In the genomic region with DNA sequence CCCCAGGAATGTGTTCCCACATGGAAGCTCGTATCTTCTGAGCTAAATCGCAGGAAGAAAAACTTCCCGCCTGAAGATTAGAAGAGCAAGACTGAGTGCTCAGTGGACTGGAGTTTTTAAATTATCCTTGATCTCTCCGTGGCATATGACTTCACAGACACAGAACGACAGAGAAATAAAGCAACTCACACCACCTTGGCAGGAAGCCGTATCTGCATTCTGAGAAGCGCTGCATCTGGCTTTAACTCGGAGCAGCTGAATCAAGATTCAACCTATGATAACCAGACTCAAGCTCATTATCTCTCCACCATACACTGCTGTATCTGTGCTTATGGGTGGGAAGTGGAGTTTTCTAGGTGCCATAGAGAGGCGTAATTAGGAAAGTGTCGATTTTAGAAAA, we compare ENCODE assay signal across 24 cellular contexts.
DNase-seq lines count a peak whose midpoint lies in the region; ATAC-seq and TF ChIP-seq lines count a peak whose summit lies in the region.
"Had no signal": no experiment of that assay in that cellular context is flagged by ENCODE, and none has a peak within 500 bp of the region (broad histone marks: within the 10 kb centered on the region; RNA-seq: fewer than 3 reads in every experiment).

No MANE protein-coding gene starts in this region.

- peak; percentile 8 for DNase-seq in AG08395 (ENCODE audit: low spot score)
- peak; percentile 29 for DNase-seq in RPMI7951 (ENCODE audit: low read depth)
- DNase-seq in fibroblast of gingiva (ENCODE audit: low read depth), result peak; percentile 57
- peak; percentile 13 for DNase-seq in myocyte (ENCODE audit: low read depth)
- DNase-seq in activated CD4-positive, alpha-beta T cell treated with anti-CD3 and anti-CD28 coated beads, Interleukin-2, amount 10 ng/mL, durations not matched to agents 24 days and 14 days, result no peak
- DNase-seq in activated CD4-positive, alpha-beta T cell treated with anti-CD3 and anti-CD28 coated beads for 36 hours, result no peak
- DNase-seq in NCI-H446 (lab: John Stamatoyannopoulos, UW), result no peak
- DNase-seq in GM13977 (ENCODE audit: low spot score), result no peak
- DNase-seq: 8988T, H7, HFFc6, KG1, MV-4-11, NCI-H1105 treated with DMSO at 0.1 percent for 48 hours, NCI-H1694, NCI-H2081, NCI-H2171 treated with DMSO at 0.1 percent for 48 hours, NCI-H526, PC-3, RPMI8226, SIG-M5 had no signal

- ATAC-seq in activated CD4-positive, alpha-beta T cell treated with anti-CD3 and anti-CD28 coated beads for 36 hours, result no peak
- ATAC-seq: HepG2, PC-3 had no signal

- intact Hi-C loops in activated CD4-positive, alpha-beta T cell treated with anti-CD3 and anti-CD28 coated beads, Interleukin-2, amount 10 ng/mL, durations not matched to agents 24 days and 14 days (cut with micrococcal nuclease), result no loop called here
- intact Hi-C loops in activated CD4-positive, alpha-beta T cell treated with anti-CD3 and anti-CD28 coated beads for 36 hours (cut with DNase I, micrococcal nuclease), result no loop called here

- H3K36me3 Mint-ChIP-seq in activated CD4-positive, alpha-beta T cell treated with anti-CD3 and anti-CD28 coated beads, Interleukin-2, amount 10 ng/mL, durations not matched to agents 24 days and 14 days (ENCODE audit: low read depth), result no peaks in the 10 kb centered on the region
- H3K36me3 Mint-ChIP-seq in activated CD4-positive, alpha-beta T cell treated with anti-CD3 and anti-CD28 coated beads for 36 hours (ENCODE audit: low read depth), result no peaks in the 10 kb centered on the region
- H3K36me3 Mint-ChIP-seq: CD14-positive monocyte had no signal

- in situ Hi-C loops in GM13977 (cut with MboI; ENCODE audit: low pct_unique_long_range_greater_than_20kb, low sequenced_read_pairs, unreplicated experiment), result no loop called here

- POLR2A ChIA-PET in activated CD4-positive, alpha-beta T cell treated with anti-CD3 and anti-CD28 coated beads for 36 hours (lab: Charles Lee), result no interaction called here

- peaks cover 3% of the 10 kb centered on the region for H3K9me3 Mint-ChIP-seq in activated CD4-positive, alpha-beta T cell treated with anti-CD3 and anti-CD28 coated beads, Interleukin-2, amount 10 ng/mL, durations not matched to agents 24 days and 14 days
- H3K9me3 Mint-ChIP-seq in activated CD4-positive, alpha-beta T cell treated with anti-CD3 and anti-CD28 coated beads for 36 hours (ENCODE audit: low read depth), result peaks cover 4% of the 10 kb centered on the region

- no peak for TF ChIP-seq CTCF in GM13977 (IDR thresholded peaks at IDR 0.05; ENCODE audit: extremely low read depth, insufficient read depth, missing control alignments)

- H3K27ac Mint-ChIP-seq in activated CD4-positive, alpha-beta T cell treated with anti-CD3 and anti-CD28 coated beads, Interleukin-2, amount 10 ng/mL, durations not matched to agents 24 days and 14 days, result no peak overlapping the region
- H3K27ac Mint-ChIP-seq in activated CD4-positive, alpha-beta T cell treated with anti-CD3 and anti-CD28 coated beads for 36 hours, result no peak overlapping the region
- H3K27ac Mint-ChIP-seq: B cell, CD14-positive monocyte, HFFc6 had no signal

- H3K4me1 Mint-ChIP-seq in activated CD4-positive, alpha-beta T cell treated with anti-CD3 and anti-CD28 coated beads, Interleukin-2, amount 10 ng/mL, durations not matched to agents 24 days and 14 days, result no peaks in the 10 kb centered on the region
- H3K4me1 Mint-ChIP-seq in activated CD4-positive, alpha-beta T cell treated with anti-CD3 and anti-CD28 coated beads for 36 hours, result peaks cover 2% of the 10 kb centered on the region
- H3K4me1 Mint-ChIP-seq: B cell, CD14-positive monocyte had no signal

- H3K27me3 Mint-ChIP-seq in activated CD4-positive, alpha-beta T cell treated with anti-CD3 and anti-CD28 coated beads, Interleukin-2, amount 10 ng/mL, durations not matched to agents 24 days and 14 days, result no peaks in the 10 kb centered on the region
- H3K27me3 Mint-ChIP-seq in activated CD4-positive, alpha-beta T cell treated with anti-CD3 and anti-CD28 coated beads for 36 hours, result peaks cover 2% of the 10 kb centered on the region
- H3K27me3 Mint-ChIP-seq: B cell had no signal

- CTCF ChIA-PET in activated CD4-positive, alpha-beta T cell treated with anti-CD3 and anti-CD28 coated beads for 36 hours (lab: Charles Lee), result no interaction called here

- no peak overlapping the region for H3K4me3 Mint-ChIP-seq in activated CD4-positive, alpha-beta T cell treated with anti-CD3 and anti-CD28 coated beads, Interleukin-2, amount 10 ng/mL, durations not matched to agents 24 days and 14 days
- no peak overlapping the region for H3K4me3 Mint-ChIP-seq in activated CD4-positive, alpha-beta T cell treated with anti-CD3 and anti-CD28 coated beads for 36 hours
- H3K4me3 Mint-ChIP-seq: B cell, CD14-positive monocyte, HFFc6 had no signal

Comparison
In these comparisons a context has a peak if more than half of its experiments do, and no peak if none do; other contexts are left out.
1. DNase-seq: peak in AG08395 (single experiment), RPMI7951 (single experiment), fibroblast of gingiva (single experiment) and myocyte (single experiment); none in activated CD4-positive, alpha-beta T cell treated with anti-CD3 and anti-CD28 coated beads, Interleukin-2, amount 10 ng/mL, durations not matched to agents 24 days and 14 days (single experiment), activated CD4-positive, alpha-beta T cell treated with anti-CD3 and anti-CD28 coated beads for 36 hours (single experiment), NCI-H446 (0 of 2) and GM13977 (single experiment).